14 cellular contexts compared by ENCODE assay signal in genomic region chr20:52025938-52026337, GRCh38.
A peak's percentile ranks its signal among the peaks of the same experiment; 100 is the strongest.
DNase-seq lines count a peak whose midpoint lies in the region; ATAC-seq and TF ChIP-seq lines count a peak whose summit lies in the region.
"Had no signal": no experiment of that assay in that cellular context is flagged by ENCODE, and none has a peak within 500 bp of the region (broad histone marks: within the 10 kb centered on the region; RNA-seq: fewer than 3 reads in every experiment).

No MANE protein-coding gene starts in this region.

- intact Hi-C loops in naive thymus-derived CD4-positive, alpha-beta T cell (cut with micrococcal nuclease) = no loop called here

- H3K9me3 ChIP-seq in HEK293 (ENCODE audit: control insufficient read depth, insufficient read depth, low read depth, low read length) = no peaks in the 10 kb centered on the region
- H3K9me3 ChIP-seq in naive thymus-derived CD4-positive, alpha-beta T cell (ENCODE audit: control insufficient read depth in 2 of 3, low read length in 3 of 3) = no peaks in the 10 kb centered on the region
- H3K9me3 ChIP-seq: BLaER1 treated with 17β-estradiol and CSF1 and Interleukin-3, amounts not matched to agents 10 nM and 100 nM had no signal

- TF ChIP-seq CTCF in HEK293 (tag by site-specific recombination; IDR thresholded peaks at IDR 0.05) = no peak
- no peak for TF ChIP-seq CTCF in fibroblast of villous mesenchyme (IDR thresholded peaks at IDR 0.05; ENCODE audit: insufficient read depth, low read depth, low read length)
- TF ChIP-seq CTCF in progenitor cell of endocrine pancreas (IDR thresholded peaks at IDR 0.05; ENCODE audit: unreplicated experiment) = no peak

- H3K9me3 Mint-ChIP-seq in progenitor cell of endocrine pancreas (ENCODE audit: low read depth) = no peaks in the 10 kb centered on the region
- H3K9me3 Mint-ChIP-seq in naive thymus-derived CD4-positive, alpha-beta T cell = no peaks in the 10 kb centered on the region
- H3K9me3 Mint-ChIP-seq: GM23338 had no signal

- H3K4me3 ChIP-seq in HEK293 (ENCODE audit: low read depth, low read length) (no peak overlapping the region), fibroblast of villous mesenchyme (ENCODE audit: low read depth, low read length) (no peak overlapping the region)
- H3K4me3 ChIP-seq in naive thymus-derived CD4-positive, alpha-beta T cell (ENCODE audit: low read length) = no peak overlapping the region
- H3K4me3 ChIP-seq: BLaER1 treated with 17β-estradiol and CSF1 and Interleukin-3, amounts not matched to agents 10 nM and 100 nM; GM23338 had no signal

- no peaks in the 10 kb centered on the region; a peak in 1 of 3 replicates for H3K36me3 ChIP-seq in HEK293 (ENCODE audit: control insufficient read depth in 2 of 2, insufficient read depth in 1 of 2, low read length in 2 of 2)
- H3K36me3 ChIP-seq in naive thymus-derived CD4-positive, alpha-beta T cell (ENCODE audit: control insufficient read depth in 2 of 3, insufficient read depth in 3 of 3, low read length in 3 of 3) = no peaks in the 10 kb centered on the region
- H3K36me3 ChIP-seq: BLaER1 treated with 17β-estradiol and CSF1 and Interleukin-3, amounts not matched to agents 10 nM and 100 nM had no signal

- H3K27me3 ChIP-seq in naive thymus-derived CD4-positive, alpha-beta T cell (ENCODE audit: control insufficient read depth in 2 of 2, insufficient read depth in 2 of 2, low read length in 2 of 2) = no peaks in the 10 kb centered on the region
- H3K27me3 ChIP-seq: BLaER1 treated with 17β-estradiol and CSF1 and Interleukin-3, amounts not matched to agents 10 nM and 100 nM had no signal

- no peak for TF ChIP-seq POLR2A in GM18505 (IDR thresholded peaks at IDR 0.05; ENCODE audit: borderline replicate concordance, extremely low read depth, insufficient read depth, insufficient read length)

- H3K36me3 Mint-ChIP-seq in progenitor cell of endocrine pancreas (ENCODE audit: insufficient read depth) = no peaks in the 10 kb centered on the region
- H3K36me3 Mint-ChIP-seq in naive thymus-derived CD4-positive, alpha-beta T cell = no peaks in the 10 kb centered on the region
- H3K36me3 Mint-ChIP-seq: CD4-positive, CD25-positive, alpha-beta regulatory T cell had no signal

- no peak overlapping the region for H3K4me3 Mint-ChIP-seq in progenitor cell of endocrine pancreas (ENCODE audit: low read depth)
- no peak overlapping the region for H3K4me3 Mint-ChIP-seq in naive thymus-derived CD4-positive, alpha-beta T cell
- H3K4me3 Mint-ChIP-seq: CD4-positive, CD25-positive, alpha-beta regulatory T cell; GM23338 had no signal

- ATAC-seq in naive thymus-derived CD4-positive, alpha-beta T cell = no peak
- no peak for ATAC-seq in GM18505 (IDR thresholded peaks at IDR 0.05; ENCODE audit: unreplicated experiment)
- ATAC-seq: GM23338 had no signal

- POLR2A ChIA-PET in HEK293 (lab: Yijun Ruan, JAX) = no interaction called here
- POLR2A ChIA-PET in naive thymus-derived CD4-positive, alpha-beta T cell (lab: Charles Lee) = interaction anchor here (0.6 kb wide), 1 partner anchor 52 kb away, joined by 3 read pairs; no protein-coding TSS in a partner anchor

- no peak overlapping the region for H3K27ac ChIP-seq in HEK293 (ENCODE audit: extremely low read depth, low read depth, low read length)
- H3K27ac ChIP-seq in naive thymus-derived CD4-positive, alpha-beta T cell (ENCODE audit: low read depth, low read length) = no peak overlapping the region
- H3K27ac ChIP-seq: BLaER1 treated with 17β-estradiol and CSF1 and Interleukin-3, amounts not matched to agents 10 nM and 100 nM had no signal

- no peaks in the 10 kb centered on the region for H3K4me1 ChIP-seq in HEK293 (ENCODE audit: control insufficient read depth, insufficient read depth, low read length)
- peaks cover 0 to 8% of the 10 kb centered on the region in 2 donors for H3K4me1 ChIP-seq in naive thymus-derived CD4-positive, alpha-beta T cell (ENCODE audit: control insufficient read depth in 2 of 2, insufficient read depth in 2 of 2, low read length in 2 of 2)

- H3K4me1 Mint-ChIP-seq in progenitor cell of endocrine pancreas (ENCODE audit: low read depth) = peaks cover 10% of the 10 kb centered on the region
- peaks cover 0 to 5% (median 0%) of the 10 kb centered on the region in 7 donors for H3K4me1 Mint-ChIP-seq in naive thymus-derived CD4-positive, alpha-beta T cell

- CTCF ChIA-PET in HEK293 (lab: Yijun Ruan, JAX) = interaction anchor here (0.6 kb wide), 1 partner anchor 44 kb away, joined by 3 read pairs; no protein-coding TSS in a partner anchor
- CTCF ChIA-PET in naive thymus-derived CD4-positive, alpha-beta T cell (lab: Charles Lee) = interaction anchor here (0.7 kb wide), 1 partner anchor 114 kb away, joined by 3 read pairs; no protein-coding TSS in a partner anchor

- H3K27me3 Mint-ChIP-seq in progenitor cell of endocrine pancreas = no peaks in the 10 kb centered on the region
- peaks cover 0 to 3% (median 0%) of the 10 kb centered on the region in 5 donors for H3K27me3 Mint-ChIP-seq in naive thymus-derived CD4-positive, alpha-beta T cell
- H3K27me3 Mint-ChIP-seq: CD4-positive, CD25-positive, alpha-beta regulatory T cell had no signal

- H3K27ac Mint-ChIP-seq in progenitor cell of endocrine pancreas = peak overlapping the region; percentile 62
- H3K27ac Mint-ChIP-seq in naive thymus-derived CD4-positive, alpha-beta T cell = no peak overlapping the region
- H3K27ac Mint-ChIP-seq: CD4-positive, CD25-positive, alpha-beta regulatory T cell; GM23338 had no signal

- DNase-seq in amniotic epithelial cell (ENCODE audit: low read depth) (peak; percentile 39), fibroblast of villous mesenchyme (ENCODE audit: low read depth) (peak; percentile 50), progenitor cell of endocrine pancreas (ENCODE audit: low spot score, unreplicated experiment) (no peak), SKM-1 (lab: John Stamatoyannopoulos, UW; ENCODE audit: unreplicated experiment) (no peak)
- DNase-seq in naive thymus-derived CD4-positive, alpha-beta T cell = no peak
- DNase-seq: ACHN; Calu3; CD4-positive, CD25-positive, alpha-beta regulatory T cell; DMS 273 treated with DMSO at 0.1 percent for 48 hours; H7 had no signal

TF ChIP-seq in HEK293, 187 proteins besides CTCF, POLR2A, EP300 and RAD21:
- no peak for TF ChIP-seq ZNF768 (tag by site-specific recombination; IDR thresholded peaks at IDR 0.05)
- TF ChIP-seq ZNF274 (IDR thresholded peaks at IDR 0.05; ENCODE audit: low read length) = no peak
- TF ChIP-seq ZNF274 (tag by site-specific recombination; IDR thresholded peaks at IDR 0.05; ENCODE audit: borderline replicate concordance) = no peak
- TF ChIP-seq ZBTB17 (tag by site-specific recombination; IDR thresholded peaks at IDR 0.05) = peak; percentile 79
- TF ChIP-seq ZNF155 (tag by site-specific recombination; IDR thresholded peaks at IDR 0.05) = no peak
- no peak for TF ChIP-seq ZNF404 (tag by site-specific recombination; IDR thresholded peaks at IDR 0.05)

Comparison
In these comparisons a context has a peak if more than half of its experiments do, and no peak if none do; other contexts are left out.
1. DNase-seq: peak in amniotic epithelial cell (single experiment) and fibroblast of villous mesenchyme (single experiment); none in progenitor cell of endocrine pancreas (single experiment), SKM-1 (single experiment) and naive thymus-derived CD4-positive, alpha-beta T cell (0 of 9).